ENCODE assay signal across 1 cellular context in genomic region chr19:50829801-50830200, GRCh38.
A peak's percentile ranks its signal among the peaks of the same experiment; 100 is the strongest.
TF ChIP-seq lines count a peak whose summit lies in the region.

No MANE protein-coding gene starts in this region.

TF ChIP-seq in HepG2, 621 proteins besides CTCF, POLR2A, EP300 and RAD21:
- TF ChIP-seq MTA1 (CRISPR knock-in tag; IDR thresholded peaks at IDR 0.05; ENCODE audit: borderline replicate concordance) = no peak
- TF ChIP-seq FOSL2 (CRISPR knock-in tag; IDR thresholded peaks at IDR 0.05) = peak; percentile 46
- TF ChIP-seq ELF3 (CRISPR knock-in tag; IDR thresholded peaks at IDR 0.05) = no peak
- TF ChIP-seq RARA (CRISPR knock-in tag; IDR thresholded peaks at IDR 0.05) = 0 out of 2 replicates have a peak, but pooled peaks have one; percentile 12
- TF ChIP-seq SKI (IDR thresholded peaks at IDR 0.05; ENCODE audit: partially characterized antibody) = peak; percentile 49
- TF ChIP-seq, protein P1, sequence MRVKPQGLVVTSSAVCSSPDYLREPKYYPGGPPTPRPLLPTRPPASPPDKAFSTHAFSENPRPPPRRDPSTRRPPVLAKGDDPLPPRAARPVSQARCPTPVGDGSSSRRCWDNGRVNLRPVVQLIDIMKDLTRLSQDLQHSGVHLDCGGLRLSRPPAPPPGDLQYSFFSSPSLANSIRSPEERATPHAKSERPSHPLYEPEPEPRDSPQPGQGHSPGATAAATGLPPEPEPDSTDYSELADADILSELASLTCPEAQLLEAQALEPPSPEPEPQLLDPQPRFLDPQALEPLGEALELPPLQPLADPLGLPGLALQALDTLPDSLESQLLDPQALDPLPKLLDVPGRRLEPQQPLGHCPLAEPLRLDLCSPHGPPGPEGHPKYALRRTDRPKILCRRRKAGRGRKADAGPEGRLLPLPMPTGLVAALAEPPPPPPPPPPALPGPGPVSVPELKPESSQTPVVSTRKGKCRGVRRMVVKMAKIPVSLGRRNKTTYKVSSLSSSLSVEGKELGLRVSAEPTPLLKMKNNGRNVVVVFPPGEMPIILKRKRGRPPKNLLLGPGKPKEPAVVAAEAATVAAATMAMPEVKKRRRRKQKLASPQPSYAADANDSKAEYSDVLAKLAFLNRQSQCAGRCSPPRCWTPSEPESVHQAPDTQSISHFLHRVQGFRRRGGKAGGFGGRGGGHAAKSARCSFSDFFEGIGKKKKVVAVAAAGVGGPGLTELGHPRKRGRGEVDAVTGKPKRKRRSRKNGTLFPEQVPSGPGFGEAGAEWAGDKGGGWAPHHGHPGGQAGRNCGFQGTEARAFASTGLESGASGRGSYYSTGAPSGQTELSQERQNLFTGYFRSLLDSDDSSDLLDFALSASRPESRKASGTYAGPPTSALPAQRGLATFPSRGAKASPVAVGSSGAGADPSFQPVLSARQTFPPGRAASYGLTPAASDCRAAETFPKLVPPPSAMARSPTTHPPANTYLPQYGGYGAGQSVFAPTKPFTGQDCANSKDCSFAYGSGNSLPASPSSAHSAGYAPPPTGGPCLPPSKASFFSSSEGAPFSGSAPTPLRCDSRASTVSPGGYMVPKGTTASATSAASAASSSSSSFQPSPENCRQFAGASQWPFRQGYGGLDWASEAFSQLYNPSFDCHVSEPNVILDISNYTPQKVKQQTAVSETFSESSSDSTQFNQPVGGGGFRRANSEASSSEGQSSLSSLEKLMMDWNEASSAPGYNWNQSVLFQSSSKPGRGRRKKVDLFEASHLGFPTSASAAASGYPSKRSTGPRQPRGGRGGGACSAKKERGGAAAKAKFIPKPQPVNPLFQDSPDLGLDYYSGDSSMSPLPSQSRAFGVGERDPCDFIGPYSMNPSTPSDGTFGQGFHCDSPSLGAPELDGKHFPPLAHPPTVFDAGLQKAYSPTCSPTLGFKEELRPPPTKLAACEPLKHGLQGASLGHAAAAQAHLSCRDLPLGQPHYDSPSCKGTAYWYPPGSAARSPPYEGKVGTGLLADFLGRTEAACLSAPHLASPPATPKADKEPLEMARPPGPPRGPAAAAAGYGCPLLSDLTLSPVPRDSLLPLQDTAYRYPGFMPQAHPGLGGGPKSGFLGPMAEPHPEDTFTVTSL (CRISPR knock-in tag; IDR thresholded peaks at IDR 0.05; ENCODE audit: borderline replicate concordance) = no peak
- no peak for TF ChIP-seq SSRP1 (CRISPR knock-in tag; IDR thresholded peaks at IDR 0.05)
- TF ChIP-seq HNRNPLL (IDR thresholded peaks at IDR 0.05; ENCODE audit: low read depth, low read length, poor library complexity, severe bottlenecking) = no peak
